In the genomic region with DNA sequence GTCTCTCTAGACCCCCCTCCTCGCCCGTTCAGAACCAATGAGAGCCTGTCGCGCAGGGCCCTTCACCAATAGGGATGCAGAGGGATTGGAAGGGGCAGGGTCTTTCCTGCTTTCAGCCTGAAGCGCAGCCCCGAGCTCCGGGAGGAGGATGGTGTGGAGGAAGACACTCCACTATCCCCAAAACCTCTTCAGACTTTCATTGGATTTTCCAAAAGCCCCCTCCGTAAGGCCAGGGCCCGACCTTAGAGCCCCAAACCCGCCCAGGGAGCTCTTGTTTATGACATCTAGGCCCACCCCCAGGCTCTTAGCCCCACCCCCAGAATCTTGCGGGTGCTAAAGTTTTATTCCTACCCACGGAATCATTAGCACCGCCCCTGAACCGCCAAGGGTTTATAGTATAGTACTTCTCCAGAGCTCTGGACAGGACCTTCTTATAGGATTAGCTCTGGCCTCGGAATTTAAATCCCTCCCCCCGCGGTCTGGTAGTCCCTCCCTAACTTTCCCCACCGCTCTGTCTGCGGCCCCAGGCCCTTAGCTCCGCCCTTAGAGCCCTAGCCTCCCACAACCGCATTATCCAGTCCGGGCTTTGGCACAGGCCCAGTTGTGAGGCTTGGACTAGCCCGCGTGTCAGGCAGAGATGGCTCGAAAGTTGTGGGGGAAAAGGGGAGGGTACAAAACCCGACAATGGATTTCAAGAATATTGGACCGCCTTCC, we compare ENCODE assay signal across 8 cellular contexts. TPM values are rescaled to one million over a fixed set of nuclear protein-coding genes. Genes with fewer than 3 reads are reported as not detected.
DNase-seq lines count a peak whose midpoint lies in the region; ATAC-seq, FAIRE-seq and TF ChIP-seq lines count a peak whose summit lies in the region.

No MANE protein-coding gene starts in this region.

- peak; percentile 10; the same call in 1 of the 2 replicates for TF ChIP-seq RAD21 in HepG2 (CRISPR knock-in tag; IDR thresholded peaks at IDR 0.05)

- H3K4me1 ChIP-seq in HepG2 (ENCODE audit: insufficient read depth, low read length): peaks cover 45% of the 10 kb centered on the region

- TF ChIP-seq EP300 in HepG2 (IDR thresholded peaks at IDR 0.05; ENCODE audit: low read depth in 2 of 2, low read length in 2 of 2) (no peak), HepG2 (CRISPR knock-in tag; IDR thresholded peaks at IDR 0.05; ENCODE audit: borderline replicate concordance) (no peak)

- intact Hi-C loops in HepG2 (cut with micrococcal nuclease; ENCODE audit: unreplicated experiment): loop anchor here (1.0 kb wide), 1 partner anchor 55 kb away; no protein-coding TSS in a partner anchor

- H3K27ac ChIP-seq in HepG2 (ENCODE audit: extremely low read length, insufficient read depth, low read length): no peak overlapping the region

- peak overlapping the region; percentile 56 for H3K4me2 ChIP-seq in HepG2 (ENCODE audit: low read depth, low read length)

- H3K9me3 ChIP-seq in HepG2 (ENCODE audit: low read length): no peaks in the 10 kb centered on the region

- DNase-seq in DMS53 treated with DMSO at 0.1 percent for 48 hours (lab: John Stamatoyannopoulos, UW; ENCODE audit: unreplicated experiment): peak; percentile 74
- DNase-seq in NCI-H510A (lab: John Stamatoyannopoulos, UW): peak; percentile 97
- DNase-seq in activated CD4-positive, alpha-beta T cell treated with anti-CD3 and anti-CD28 coated beads, Interleukin-2, amount 50 U/mL, for 4 hours: peak; percentile 67 to 70
- peak; percentile 92 for DNase-seq in dermis blood vessel endothelial cell
- DNase-seq in HepG2 (ENCODE audit: low spot score): peak; percentile 63
- DNase-seq in stimulated activated CD4-positive, alpha-beta T cell treated with anti-CD3 and anti-CD28 coated beads, Interleukin-4, amount 100 ng/mL, for 1 hour: peak; percentile 80

- BruUV-seq in HepG2 (replicated peaks; lab: Mats Ljungman, UMichigan): no TSS peak

- ATAC-seq in HG02759 (IDR thresholded peaks at IDR 0.05; ENCODE audit: unreplicated experiment) (peak; percentile 41), HepG2 (peak; percentile 21), GM21825 (IDR thresholded peaks at IDR 0.05; ENCODE audit: unreplicated experiment) (no peak)

- no peak for TF ChIP-seq POLR2A in HepG2 (IDR thresholded peaks at IDR 0.05; ENCODE audit: insufficient read depth in 1 of 2, low read depth in 2 of 2, low read length in 2 of 2)

- no peaks in the 10 kb centered on the region for H3K79me2 ChIP-seq in HepG2 (ENCODE audit: insufficient read depth, low read length)

- H3K9ac ChIP-seq in HepG2 (ENCODE audit: insufficient read depth, low read depth, low read length): no peak overlapping the region

- no peak overlapping the region for H2AFZ ChIP-seq in HepG2 (ENCODE audit: low read length)

- no peak for FAIRE-seq in HepG2 (lab: Jason Lieb, UNC)

- CTCF ChIA-PET in HepG2 (lab: Yijun Ruan, JAX; ENCODE audit: low intra/inter-chr PET ratio, low total read pairs): no interaction called here

- 19% methylated on average over 25 of the region's 27 CpGs for WGBS in HepG2 (ENCODE audit: low lambda C conversion rate)

- POLR2A ChIA-PET in HepG2 (lab: Yijun Ruan, JAX): interaction anchor here (0.6 kb wide), 1 partner anchor 31 kb away, joined by 5 read pairs; no protein-coding TSS in a partner anchor

- H4K20me1 ChIP-seq in HepG2 (ENCODE audit: insufficient read depth, low read length): no peaks in the 10 kb centered on the region

- H3K4me3 ChIP-seq in HepG2 (replicated peaks in 1 of 3; ENCODE audit: insufficient read depth in 1 of 3, low read depth in 2 of 3, low read length in 3 of 3): no peak overlapping the region

- no peaks in the 10 kb centered on the region for H3K36me3 ChIP-seq in HepG2 (replicated peaks in 1 of 2; ENCODE audit: control insufficient read depth in 1 of 2, insufficient read depth in 2 of 2, low read length in 2 of 2)

- in situ Hi-C loops in HepG2 (cut with HindIII; ENCODE audit: extremely low pct_ligation_motif_present, low pct_unique_long_range_greater_than_20kb): no loop called here

- H3K27me3 ChIP-seq in HepG2 (ENCODE audit: control insufficient read depth in 1 of 2, insufficient read depth in 2 of 2, low read length in 2 of 2): peaks cover 0 to 10% of the 10 kb centered on the region in 2 experiments; a peak in 2 of 5 replicates

- no peak for TF ChIP-seq CTCF in HepG2 (CRISPR knock-in tag; IDR thresholded peaks at IDR 0.05)

RNA-seq across cellular contexts. Expression of a gene that starts 6.6 kb away (rescaled TPM):
- total RNA-seq in dermis blood vessel endothelial cell (18.9 and 26.1 TPM in 2 replicates), HepG2 (2016; rRNA removed; fragmentation: Illumina TruSeq; extraction: Trizol) (7.3 and 7.6 TPM in 2 replicates)
- 1.6 and 3.5 TPM in 2 replicates for total RNA-seq in HepG2 (2016; cell fraction: cytosol; rRNA removed; fragmentation: Illumina TruSeq; extraction: Trizol; ENCODE audit: low read depth)
- total RNA-seq in HepG2 (2016; cell fraction: insoluble cytoplasmic fraction; rRNA removed; fragmentation: Illumina TruSeq; extraction: Trizol): 4.2 and 9.1 TPM in 2 replicates
- 2.2 and 3.2 TPM in 2 replicates for total RNA-seq in HepG2 (2016; cell fraction: membrane; rRNA removed; fragmentation: Illumina TruSeq; extraction: Trizol)
- 8.8 and 13.4 TPM in 2 replicates for total RNA-seq in HepG2 (2016; cell fraction: nucleus; rRNA removed; fragmentation: Illumina TruSeq; extraction: Trizol)
- polyA plus RNA-seq in HepG2 (2011; rRNA removed): 12.9 and 16.6 TPM in 2 replicates
- polyA plus RNA-seq in HepG2 (2011; cell fraction: cytosol; rRNA removed): 7.9 and 8.5 TPM in 2 replicates
- 74.5 and 101 TPM in 2 replicates for polyA plus RNA-seq in HepG2 (2011; cell fraction: nucleus; rRNA removed)
- polyA plus RNA-seq in HepG2 (2012): 10.9 and 17.5 TPM in 2 replicates
- 0.88 and 1.0 TPM in 2 replicates for polyA plus RNA-seq in HepG2 (2016; cell fraction: cytosol; fragmentation: Illumina TruSeq; extraction: Trizol; ENCODE audit: low read depth)
- 3.1 and 4.1 TPM in 2 replicates for polyA plus RNA-seq in HepG2 (2016; cell fraction: insoluble cytoplasmic fraction; fragmentation: Illumina TruSeq; extraction: Trizol; ENCODE audit: low read depth)
- polyA plus RNA-seq in HepG2 (2016; cell fraction: membrane; fragmentation: Illumina TruSeq; extraction: Trizol; ENCODE audit: low read depth): 1.2 and 3.4 TPM in 2 replicates
- polyA plus RNA-seq in HepG2 (2016; cell fraction: nucleus; fragmentation: Illumina TruSeq; extraction: Trizol; ENCODE audit: insufficient read depth, low read depth): 25.5 and 27.6 TPM in 2 replicates
- polyA minus RNA-seq in HepG2 (2011; rRNA and poly(A)+ RNA removed; ENCODE audit: low replicate concordance): 40.9 and 76.3 TPM in 2 replicates
- polyA minus RNA-seq in HepG2 (2011; cell fraction: cytosol; rRNA and poly(A)+ RNA removed): 13.7 and 15.5 TPM in 2 replicates
- 15.0 and 16.1 TPM in 2 replicates for polyA minus RNA-seq in HepG2 (2011; cell fraction: nucleus; rRNA and poly(A)+ RNA removed)

RNA-seq across cellular contexts. Expression of a gene that starts 22.2 kb away (rescaled TPM):
- total RNA-seq in dermis blood vessel endothelial cell: 0.05 TPM in 1 of 2 replicates, not detected in the other
- 0.15 TPM in 1 of 2 replicates, not detected in the other for total RNA-seq in HepG2 (2016; rRNA removed; fragmentation: Illumina TruSeq; extraction: Trizol)
- total RNA-seq in HepG2 (2016; cell fraction: cytosol; rRNA removed; fragmentation: Illumina TruSeq; extraction: Trizol; ENCODE audit: low read depth): not detected in 2 replicates
- not detected in 2 replicates for total RNA-seq in HepG2 (2016; cell fraction: insoluble cytoplasmic fraction; rRNA removed; fragmentation: Illumina TruSeq; extraction: Trizol)
- total RNA-seq in HepG2 (2016; cell fraction: membrane; rRNA removed; fragmentation: Illumina TruSeq; extraction: Trizol): 0.07 TPM in 1 of 2 replicates, not detected in the other
- total RNA-seq in HepG2 (2016; cell fraction: nucleus; rRNA removed; fragmentation: Illumina TruSeq; extraction: Trizol): not detected in 2 replicates
- polyA plus RNA-seq in HepG2 (2011; rRNA removed): 1.2 and 1.7 TPM in 2 replicates
- 0.23 and 0.27 TPM in 2 replicates for polyA plus RNA-seq in HepG2 (2011; cell fraction: cytosol; rRNA removed)
- polyA plus RNA-seq in HepG2 (2011; cell fraction: nucleus; rRNA removed): 10.6 TPM in 2 replicates
- 1.3 and 2.2 TPM in 2 replicates for polyA plus RNA-seq in HepG2 (2012)
- not detected in 2 replicates for polyA plus RNA-seq in HepG2 (2016; cell fraction: cytosol; fragmentation: Illumina TruSeq; extraction: Trizol; ENCODE audit: low read depth)
- not detected in 2 replicates for polyA plus RNA-seq in HepG2 (2016; cell fraction: insoluble cytoplasmic fraction; fragmentation: Illumina TruSeq; extraction: Trizol; ENCODE audit: low read depth)
- polyA plus RNA-seq in HepG2 (2016; cell fraction: membrane; fragmentation: Illumina TruSeq; extraction: Trizol; ENCODE audit: low read depth): not detected in 2 replicates
- 0.31 TPM in 2 replicates for polyA plus RNA-seq in HepG2 (2016; cell fraction: nucleus; fragmentation: Illumina TruSeq; extraction: Trizol; ENCODE audit: insufficient read depth, low read depth)
- polyA minus RNA-seq in HepG2 (2011; rRNA and poly(A)+ RNA removed; ENCODE audit: low replicate concordance): 0.47 and 2.5 TPM in 2 replicates
- polyA minus RNA-seq in HepG2 (2011; cell fraction: cytosol; rRNA and poly(A)+ RNA removed): 0.59 TPM in 1 of 2 replicates, not detected in the other
- 4.5 and 7.2 TPM in 2 replicates for polyA minus RNA-seq in HepG2 (2011; cell fraction: nucleus; rRNA and poly(A)+ RNA removed)

RNA-seq across cellular contexts. Expression of a gene that starts 43.8 kb away (rescaled TPM):
- total RNA-seq in dermis blood vessel endothelial cell (3.2 and 5.0 TPM in 2 replicates), HepG2 (2016; rRNA removed; fragmentation: Illumina TruSeq; extraction: Trizol) (not detected in 2 replicates)
- not detected in 2 replicates for total RNA-seq in HepG2 (2016; cell fraction: cytosol; rRNA removed; fragmentation: Illumina TruSeq; extraction: Trizol; ENCODE audit: low read depth)
- not detected in 2 replicates for total RNA-seq in HepG2 (2016; cell fraction: insoluble cytoplasmic fraction; rRNA removed; fragmentation: Illumina TruSeq; extraction: Trizol)
- total RNA-seq in HepG2 (2016; cell fraction: membrane; rRNA removed; fragmentation: Illumina TruSeq; extraction: Trizol): not detected in 2 replicates
- total RNA-seq in HepG2 (2016; cell fraction: nucleus; rRNA removed; fragmentation: Illumina TruSeq; extraction: Trizol): not detected in 2 replicates
- polyA plus RNA-seq in HepG2 (2011; rRNA removed): 0.15 TPM in 1 of 2 replicates, not detected in the other
- polyA plus RNA-seq in HepG2 (2011; cell fraction: cytosol; rRNA removed): not detected in 2 replicates
- polyA plus RNA-seq in HepG2 (2011; cell fraction: nucleus; rRNA removed): not detected in 2 replicates
- not detected in 2 replicates for polyA plus RNA-seq in HepG2 (2012)
- not detected in 2 replicates for polyA plus RNA-seq in HepG2 (2016; cell fraction: cytosol; fragmentation: Illumina TruSeq; extraction: Trizol; ENCODE audit: low read depth)
- polyA plus RNA-seq in HepG2 (2016; cell fraction: insoluble cytoplasmic fraction; fragmentation: Illumina TruSeq; extraction: Trizol; ENCODE audit: low read depth): not detected in 2 replicates
- polyA plus RNA-seq in HepG2 (2016; cell fraction: membrane; fragmentation: Illumina TruSeq; extraction: Trizol; ENCODE audit: low read depth): not detected in 2 replicates
- not detected in 2 replicates for polyA plus RNA-seq in HepG2 (2016; cell fraction: nucleus; fragmentation: Illumina TruSeq; extraction: Trizol; ENCODE audit: insufficient read depth, low read depth)
- 0.12 TPM in 1 of 2 replicates, not detected in the other for polyA minus RNA-seq in HepG2 (2011; rRNA and poly(A)+ RNA removed; ENCODE audit: low replicate concordance)
- polyA minus RNA-seq in HepG2 (2011; cell fraction: cytosol; rRNA and poly(A)+ RNA removed): not detected in 2 replicates
- not detected in 2 replicates for polyA minus RNA-seq in HepG2 (2011; cell fraction: nucleus; rRNA and poly(A)+ RNA removed)

RNA-seq across cellular contexts. Expression of a gene that starts 46.0 kb away (rescaled TPM):
- total RNA-seq in dermis blood vessel endothelial cell (218 and 295 TPM in 2 replicates), HepG2 (2016; rRNA removed; fragmentation: Illumina TruSeq; extraction: Trizol) (485 and 593 TPM in 2 replicates)
- 546 and 637 TPM in 2 replicates for total RNA-seq in HepG2 (2016; cell fraction: cytosol; rRNA removed; fragmentation: Illumina TruSeq; extraction: Trizol; ENCODE audit: low read depth)
- total RNA-seq in HepG2 (2016; cell fraction: insoluble cytoplasmic fraction; rRNA removed; fragmentation: Illumina TruSeq; extraction: Trizol): 493 and 623 TPM in 2 replicates
- 348 and 425 TPM in 2 replicates for total RNA-seq in HepG2 (2016; cell fraction: membrane; rRNA removed; fragmentation: Illumina TruSeq; extraction: Trizol)
- total RNA-seq in HepG2 (2016; cell fraction: nucleus; rRNA removed; fragmentation: Illumina TruSeq; extraction: Trizol): 161 and 163 TPM in 2 replicates
- 284 and 299 TPM in 2 replicates for polyA plus RNA-seq in HepG2 (2011; rRNA removed)
- 310 and 320 TPM in 2 replicates for polyA plus RNA-seq in HepG2 (2011; cell fraction: cytosol; rRNA removed)
- 64.5 and 68.4 TPM in 2 replicates for polyA plus RNA-seq in HepG2 (2011; cell fraction: nucleus; rRNA removed)
- polyA plus RNA-seq in HepG2 (2012): 162 and 279 TPM in 2 replicates
- 325 and 406 TPM in 2 replicates for polyA plus RNA-seq in HepG2 (2016; cell fraction: cytosol; fragmentation: Illumina TruSeq; extraction: Trizol; ENCODE audit: low read depth)
- polyA plus RNA-seq in HepG2 (2016; cell fraction: insoluble cytoplasmic fraction; fragmentation: Illumina TruSeq; extraction: Trizol; ENCODE audit: low read depth): 334 and 359 TPM in 2 replicates
- 194 and 247 TPM in 2 replicates for polyA plus RNA-seq in HepG2 (2016; cell fraction: membrane; fragmentation: Illumina TruSeq; extraction: Trizol; ENCODE audit: low read depth)
- polyA plus RNA-seq in HepG2 (2016; cell fraction: nucleus; fragmentation: Illumina TruSeq; extraction: Trizol; ENCODE audit: insufficient read depth, low read depth): 168 and 190 TPM in 2 replicates
- polyA minus RNA-seq in HepG2 (2011; rRNA and poly(A)+ RNA removed; ENCODE audit: low replicate concordance): 51.2 and 102 TPM in 2 replicates
- polyA minus RNA-seq in HepG2 (2011; cell fraction: cytosol; rRNA and poly(A)+ RNA removed): 47.3 and 47.6 TPM in 2 replicates
- polyA minus RNA-seq in HepG2 (2011; cell fraction: nucleus; rRNA and poly(A)+ RNA removed): 25.2 and 32.9 TPM in 2 replicates

RNA-seq across cellular contexts. Expression of a gene that starts 46.7 kb away (rescaled TPM):
- total RNA-seq in dermis blood vessel endothelial cell (8.3 and 11.8 TPM in 2 replicates), HepG2 (2016; rRNA removed; fragmentation: Illumina TruSeq; extraction: Trizol) (6.8 and 16.0 TPM in 2 replicates)
- total RNA-seq in HepG2 (2016; cell fraction: cytosol; rRNA removed; fragmentation: Illumina TruSeq; extraction: Trizol; ENCODE audit: low read depth): 4.4 and 5.8 TPM in 2 replicates
- total RNA-seq in HepG2 (2016; cell fraction: insoluble cytoplasmic fraction; rRNA removed; fragmentation: Illumina TruSeq; extraction: Trizol): 6.7 and 15.7 TPM in 2 replicates
- total RNA-seq in HepG2 (2016; cell fraction: membrane; rRNA removed; fragmentation: Illumina TruSeq; extraction: Trizol): 6.8 and 7.4 TPM in 2 replicates
- 14.0 and 17.9 TPM in 2 replicates for total RNA-seq in HepG2 (2016; cell fraction: nucleus; rRNA removed; fragmentation: Illumina TruSeq; extraction: Trizol)
- 19.1 and 24.8 TPM in 2 replicates for polyA plus RNA-seq in HepG2 (2011; rRNA removed)
- 19.1 and 26.2 TPM in 2 replicates for polyA plus RNA-seq in HepG2 (2011; cell fraction: cytosol; rRNA removed)
- 44.7 and 47.6 TPM in 2 replicates for polyA plus RNA-seq in HepG2 (2011; cell fraction: nucleus; rRNA removed)
- polyA plus RNA-seq in HepG2 (2012): 18.7 and 23.6 TPM in 2 replicates
- polyA plus RNA-seq in HepG2 (2016; cell fraction: cytosol; fragmentation: Illumina TruSeq; extraction: Trizol; ENCODE audit: low read depth): 5.3 and 6.3 TPM in 2 replicates
- polyA plus RNA-seq in HepG2 (2016; cell fraction: insoluble cytoplasmic fraction; fragmentation: Illumina TruSeq; extraction: Trizol; ENCODE audit: low read depth): 8.0 and 9.0 TPM in 2 replicates
- polyA plus RNA-seq in HepG2 (2016; cell fraction: membrane; fragmentation: Illumina TruSeq; extraction: Trizol; ENCODE audit: low read depth): 7.9 and 8.3 TPM in 2 replicates
- polyA plus RNA-seq in HepG2 (2016; cell fraction: nucleus; fragmentation: Illumina TruSeq; extraction: Trizol; ENCODE audit: insufficient read depth, low read depth): 35.2 and 45.7 TPM in 2 replicates
- polyA minus RNA-seq in HepG2 (2011; rRNA and poly(A)+ RNA removed; ENCODE audit: low replicate concordance): 22.5 and 49.4 TPM in 2 replicates
- polyA minus RNA-seq in HepG2 (2011; cell fraction: cytosol; rRNA and poly(A)+ RNA removed): 17.0 and 21.9 TPM in 2 replicates
- polyA minus RNA-seq in HepG2 (2011; cell fraction: nucleus; rRNA and poly(A)+ RNA removed): 8.1 and 8.9 TPM in 2 replicates
